In the genomic region with DNA sequence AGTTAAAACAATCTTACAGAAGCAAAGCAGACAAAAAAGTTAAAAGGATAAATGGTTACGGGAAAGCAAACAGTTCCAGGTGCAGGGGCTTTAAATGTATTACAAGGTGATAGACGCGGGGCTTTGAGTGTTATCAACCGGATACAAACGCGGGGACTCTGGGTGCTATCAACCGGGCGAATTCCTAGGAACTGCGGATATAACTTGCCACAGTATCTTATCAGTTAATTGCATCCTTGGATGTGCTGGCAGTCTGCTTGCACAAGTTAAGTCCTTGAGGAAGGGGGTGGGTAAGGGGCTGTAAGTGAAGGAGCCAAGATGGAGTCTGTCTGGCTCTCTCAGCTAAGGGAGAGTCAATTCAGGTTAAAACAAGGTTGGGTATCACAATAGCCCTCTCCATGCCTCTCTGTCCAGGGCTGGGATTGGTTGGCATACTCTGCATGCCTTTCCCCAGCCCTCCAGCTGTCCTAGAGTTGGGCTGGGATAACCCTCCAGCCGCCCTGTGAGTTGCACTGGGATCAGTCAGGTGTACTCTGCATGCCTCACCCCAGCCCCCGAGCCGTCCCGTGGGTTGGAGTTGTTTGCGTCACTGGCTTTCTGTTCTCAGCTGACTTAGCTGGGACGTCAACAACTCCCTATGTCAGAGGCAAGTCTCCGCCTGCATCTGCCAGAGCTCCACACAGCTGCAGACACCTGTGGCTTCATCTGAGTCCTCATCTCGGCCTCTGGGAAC, we compare ENCODE assay signal across 1 cellular context.
TF ChIP-seq lines count a peak whose summit lies in the region.

No MANE protein-coding gene starts in this region.

TF ChIP-seq in K562, 482 proteins besides CTCF, POLR2A, EP300 and RAD21 (continued from another document and continues in another):
- TF ChIP-seq MCM3 (IDR thresholded peaks at IDR 0.05): no peak
- peak; percentile 100 for TF ChIP-seq ZNF583 (CRISPR knock-in tag; IDR thresholded peaks at IDR 0.05)
- TF ChIP-seq ATF1 (CRISPR knock-in tag; IDR thresholded peaks at IDR 0.05): no peak
- peak; percentile 97 for TF ChIP-seq ATF1 (tag; IDR thresholded peaks at IDR 0.05)
- TF ChIP-seq MAFK (IDR thresholded peaks at IDR 0.05; ENCODE audit: low read length): no peak
- TF ChIP-seq FOXP1 (CRISPR knock-in tag; IDR thresholded peaks at IDR 0.05): no peak
- TF ChIP-seq, protein P1, sequence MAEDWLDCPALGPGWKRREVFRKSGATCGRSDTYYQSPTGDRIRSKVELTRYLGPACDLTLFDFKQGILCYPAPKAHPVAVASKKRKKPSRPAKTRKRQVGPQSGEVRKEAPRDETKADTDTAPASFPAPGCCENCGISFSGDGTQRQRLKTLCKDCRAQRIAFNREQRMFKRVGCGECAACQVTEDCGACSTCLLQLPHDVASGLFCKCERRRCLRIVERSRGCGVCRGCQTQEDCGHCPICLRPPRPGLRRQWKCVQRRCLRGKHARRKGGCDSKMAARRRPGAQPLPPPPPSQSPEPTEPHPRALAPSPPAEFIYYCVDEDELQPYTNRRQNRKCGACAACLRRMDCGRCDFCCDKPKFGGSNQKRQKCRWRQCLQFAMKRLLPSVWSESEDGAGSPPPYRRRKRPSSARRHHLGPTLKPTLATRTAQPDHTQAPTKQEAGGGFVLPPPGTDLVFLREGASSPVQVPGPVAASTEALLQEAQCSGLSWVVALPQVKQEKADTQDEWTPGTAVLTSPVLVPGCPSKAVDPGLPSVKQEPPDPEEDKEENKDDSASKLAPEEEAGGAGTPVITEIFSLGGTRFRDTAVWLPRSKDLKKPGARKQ (CRISPR knock-in tag; IDR thresholded peaks at IDR 0.05): peak; percentile 97
- TF ChIP-seq BACH1 (tag; IDR thresholded peaks at IDR 0.05): peak; percentile 97
- TF ChIP-seq, protein P2, sequence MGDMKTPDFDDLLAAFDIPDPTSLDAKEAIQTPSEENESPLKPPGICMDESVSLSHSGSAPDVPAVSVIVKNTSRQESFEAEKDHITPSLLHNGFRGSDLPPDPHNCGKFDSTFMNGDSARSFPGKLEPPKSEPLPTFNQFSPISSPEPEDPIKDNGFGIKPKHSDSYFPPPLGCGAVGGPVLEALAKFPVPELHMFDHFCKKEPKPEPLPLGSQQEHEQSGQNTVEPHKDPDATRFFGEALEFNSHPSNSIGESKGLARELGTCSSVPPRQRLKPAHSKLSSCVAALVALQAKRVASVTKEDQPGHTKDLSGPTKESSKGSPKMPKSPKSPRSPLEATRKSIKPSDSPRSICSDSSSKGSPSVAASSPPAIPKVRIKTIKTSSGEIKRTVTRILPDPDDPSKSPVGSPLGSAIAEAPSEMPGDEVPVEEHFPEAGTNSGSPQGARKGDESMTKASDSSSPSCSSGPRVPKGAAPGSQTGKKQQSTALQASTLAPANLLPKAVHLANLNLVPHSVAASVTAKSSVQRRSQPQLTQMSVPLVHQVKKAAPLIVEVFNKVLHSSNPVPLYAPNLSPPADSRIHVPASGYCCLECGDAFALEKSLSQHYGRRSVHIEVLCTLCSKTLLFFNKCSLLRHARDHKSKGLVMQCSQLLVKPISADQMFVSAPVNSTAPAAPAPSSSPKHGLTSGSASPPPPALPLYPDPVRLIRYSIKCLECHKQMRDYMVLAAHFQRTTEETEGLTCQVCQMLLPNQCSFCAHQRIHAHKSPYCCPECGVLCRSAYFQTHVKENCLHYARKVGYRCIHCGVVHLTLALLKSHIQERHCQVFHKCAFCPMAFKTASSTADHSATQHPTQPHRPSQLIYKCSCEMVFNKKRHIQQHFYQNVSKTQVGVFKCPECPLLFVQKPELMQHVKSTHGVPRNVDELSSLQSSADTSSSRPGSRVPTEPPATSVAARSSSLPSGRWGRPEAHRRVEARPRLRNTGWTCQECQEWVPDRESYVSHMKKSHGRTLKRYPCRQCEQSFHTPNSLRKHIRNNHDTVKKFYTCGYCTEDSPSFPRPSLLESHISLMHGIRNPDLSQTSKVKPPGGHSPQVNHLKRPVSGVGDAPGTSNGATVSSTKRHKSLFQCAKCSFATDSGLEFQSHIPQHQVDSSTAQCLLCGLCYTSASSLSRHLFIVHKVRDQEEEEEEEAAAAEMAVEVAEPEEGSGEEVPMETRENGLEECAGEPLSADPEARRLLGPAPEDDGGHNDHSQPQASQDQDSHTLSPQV (IDR thresholded peaks at IDR 0.05): peak; percentile 100
- peak; percentile 95 for TF ChIP-seq POLR2H (tag; IDR thresholded peaks at IDR 0.05; ENCODE audit: low read depth)
- TF ChIP-seq ZKSCAN3 (CRISPR knock-in tag; IDR thresholded peaks at IDR 0.05): peak; percentile 98
- peak; percentile 73 for TF ChIP-seq NFE2L1 (tag; IDR thresholded peaks at IDR 0.05; ENCODE audit: borderline replicate concordance, low read depth)
- no peak for TF ChIP-seq SP1 (CRISPR knock-in tag; IDR thresholded peaks at IDR 0.05)
- TF ChIP-seq BCL6 (CRISPR knock-in tag; IDR thresholded peaks at IDR 0.05): peak; percentile 99
- peak; percentile 97 for TF ChIP-seq CBFA2T2 (conservative IDR thresholded peaks at IDR 0.05)
- no peak for TF ChIP-seq U2AF2 (optimal IDR thresholded peaks at IDR 0.05; ENCODE audit: low read depth, low read length)
- peak; percentile 58; the same call in 1 of the 2 replicates for TF ChIP-seq GATA2 (CRISPR knock-in tag; IDR thresholded peaks at IDR 0.05)
- TF ChIP-seq, protein P3, sequence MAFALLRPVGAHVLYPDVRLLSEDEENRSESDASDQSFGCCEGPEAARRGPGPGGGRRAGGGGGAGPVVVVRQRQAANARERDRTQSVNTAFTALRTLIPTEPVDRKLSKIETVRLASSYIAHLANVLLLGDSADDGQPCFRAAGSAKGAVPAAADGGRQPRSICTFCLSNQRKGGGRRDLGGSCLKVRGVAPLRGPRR (CRISPR knock-in tag; IDR thresholded peaks at IDR 0.05): peak; percentile 100
- TF ChIP-seq TBL1XR1 (IDR thresholded peaks at IDR 0.05; ENCODE audit: low read length in 2 of 2): peak in 1 of 2 experiments; percentile 88; a peak in 2 of 4 replicates
- peak; percentile 87 for TF ChIP-seq CREB1 (IDR thresholded peaks at IDR 0.05)
- peak; percentile 88 for TF ChIP-seq CREB1 (CRISPR knock-in tag; IDR thresholded peaks at IDR 0.05)
- peak; percentile 98 for TF ChIP-seq TAF7 (tag; IDR thresholded peaks at IDR 0.05)
- TF ChIP-seq, protein P4, sequence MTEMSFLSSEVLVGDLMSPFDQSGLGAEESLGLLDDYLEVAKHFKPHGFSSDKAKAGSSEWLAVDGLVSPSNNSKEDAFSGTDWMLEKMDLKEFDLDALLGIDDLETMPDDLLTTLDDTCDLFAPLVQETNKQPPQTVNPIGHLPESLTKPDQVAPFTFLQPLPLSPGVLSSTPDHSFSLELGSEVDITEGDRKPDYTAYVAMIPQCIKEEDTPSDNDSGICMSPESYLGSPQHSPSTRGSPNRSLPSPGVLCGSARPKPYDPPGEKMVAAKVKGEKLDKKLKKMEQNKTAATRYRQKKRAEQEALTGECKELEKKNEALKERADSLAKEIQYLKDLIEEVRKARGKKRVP (CRISPR knock-in tag; IDR thresholded peaks at IDR 0.05): peak; percentile 98
- TF ChIP-seq, protein P5, sequence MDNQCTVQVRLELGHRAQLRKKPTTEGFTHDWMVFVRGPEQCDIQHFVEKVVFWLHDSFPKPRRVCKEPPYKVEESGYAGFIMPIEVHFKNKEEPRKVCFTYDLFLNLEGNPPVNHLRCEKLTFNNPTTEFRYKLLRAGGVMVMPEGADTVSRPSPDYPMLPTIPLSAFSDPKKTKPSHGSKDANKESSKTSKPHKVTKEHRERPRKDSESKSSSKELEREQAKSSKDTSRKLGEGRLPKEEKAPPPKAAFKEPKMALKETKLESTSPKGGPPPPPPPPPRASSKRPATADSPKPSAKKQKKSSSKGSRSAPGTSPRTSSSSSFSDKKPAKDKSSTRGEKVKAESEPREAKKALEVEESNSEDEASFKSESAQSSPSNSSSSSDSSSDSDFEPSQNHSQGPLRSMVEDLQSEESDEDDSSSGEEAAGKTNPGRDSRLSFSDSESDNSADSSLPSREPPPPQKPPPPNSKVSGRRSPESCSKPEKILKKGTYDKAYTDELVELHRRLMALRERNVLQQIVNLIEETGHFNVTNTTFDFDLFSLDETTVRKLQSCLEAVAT (IDR thresholded peaks at IDR 0.05): no peak; a peak in 1 of 4 replicates
- no peak for TF ChIP-seq KAT8 (IDR thresholded peaks at IDR 0.05; ENCODE audit: low read depth)
- no peak for TF ChIP-seq MEF2A (IDR thresholded peaks at IDR 0.05; ENCODE audit: control insufficient read depth, low read depth, low read length)
- TF ChIP-seq, protein P6, sequence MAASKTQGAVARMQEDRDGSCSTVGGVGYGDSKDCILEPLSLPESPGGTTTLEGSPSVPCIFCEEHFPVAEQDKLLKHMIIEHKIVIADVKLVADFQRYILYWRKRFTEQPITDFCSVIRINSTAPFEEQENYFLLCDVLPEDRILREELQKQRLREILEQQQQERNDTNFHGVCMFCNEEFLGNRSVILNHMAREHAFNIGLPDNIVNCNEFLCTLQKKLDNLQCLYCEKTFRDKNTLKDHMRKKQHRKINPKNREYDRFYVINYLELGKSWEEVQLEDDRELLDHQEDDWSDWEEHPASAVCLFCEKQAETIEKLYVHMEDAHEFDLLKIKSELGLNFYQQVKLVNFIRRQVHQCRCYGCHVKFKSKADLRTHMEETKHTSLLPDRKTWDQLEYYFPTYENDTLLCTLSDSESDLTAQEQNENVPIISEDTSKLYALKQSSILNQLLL (CRISPR knock-in tag; IDR thresholded peaks at IDR 0.05; ENCODE audit: borderline replicate concordance): no peak
- peak; percentile 32; the same call in 1 of the 2 replicates for TF ChIP-seq ILF3 (IDR thresholded peaks at IDR 0.05; ENCODE audit: borderline replicate concordance)
- peak; percentile 62; the same call in 1 of the 2 replicates for TF ChIP-seq ZBTB7A (IDR thresholded peaks at IDR 0.05; ENCODE audit: borderline replicate concordance, control insufficient read depth, low read depth, low read length)
- peak; percentile 52 for TF ChIP-seq NEUROD1 (IDR thresholded peaks at IDR 0.05; ENCODE audit: borderline replicate concordance, low read depth, low read length, partially characterized antibody)
- TF ChIP-seq, protein P7, sequence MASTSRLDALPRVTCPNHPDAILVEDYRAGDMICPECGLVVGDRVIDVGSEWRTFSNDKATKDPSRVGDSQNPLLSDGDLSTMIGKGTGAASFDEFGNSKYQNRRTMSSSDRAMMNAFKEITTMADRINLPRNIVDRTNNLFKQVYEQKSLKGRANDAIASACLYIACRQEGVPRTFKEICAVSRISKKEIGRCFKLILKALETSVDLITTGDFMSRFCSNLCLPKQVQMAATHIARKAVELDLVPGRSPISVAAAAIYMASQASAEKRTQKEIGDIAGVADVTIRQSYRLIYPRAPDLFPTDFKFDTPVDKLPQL (IDR thresholded peaks at IDR 0.05; ENCODE audit: extremely low read depth, insufficient read length): no peak
- TF ChIP-seq, protein P8, sequence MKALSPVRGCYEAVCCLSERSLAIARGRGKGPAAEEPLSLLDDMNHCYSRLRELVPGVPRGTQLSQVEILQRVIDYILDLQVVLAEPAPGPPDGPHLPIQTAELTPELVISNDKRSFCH (CRISPR knock-in tag; IDR thresholded peaks at IDR 0.05): peak; percentile 97
- TF ChIP-seq, protein P8 (tag; IDR thresholded peaks at IDR 0.05): peak; percentile 100
- peak; percentile 66; the same call in 1 of the 2 replicates for TF ChIP-seq MTA1 (IDR thresholded peaks at IDR 0.05; ENCODE audit: borderline replicate concordance)
- peak; percentile 96 for TF ChIP-seq ESRRB (CRISPR knock-in tag; IDR thresholded peaks at IDR 0.05; ENCODE audit: borderline replicate concordance)
- peak; percentile 83 for TF ChIP-seq ZNF23 (CRISPR knock-in tag; IDR thresholded peaks at IDR 0.05)
- TF ChIP-seq POLR3G (IDR thresholded peaks at IDR 0.05; ENCODE audit: extremely low read depth, insufficient read length, insufficient replicate concordance): no peak
- no peak for TF ChIP-seq RBM17 (IDR thresholded peaks at IDR 0.05; ENCODE audit: borderline replicate concordance, low read depth, low read length)
- peak; percentile 100 for TF ChIP-seq DMBX1 (CRISPR knock-in tag; IDR thresholded peaks at IDR 0.05; ENCODE audit: borderline replicate concordance)
- TF ChIP-seq, protein P9, sequence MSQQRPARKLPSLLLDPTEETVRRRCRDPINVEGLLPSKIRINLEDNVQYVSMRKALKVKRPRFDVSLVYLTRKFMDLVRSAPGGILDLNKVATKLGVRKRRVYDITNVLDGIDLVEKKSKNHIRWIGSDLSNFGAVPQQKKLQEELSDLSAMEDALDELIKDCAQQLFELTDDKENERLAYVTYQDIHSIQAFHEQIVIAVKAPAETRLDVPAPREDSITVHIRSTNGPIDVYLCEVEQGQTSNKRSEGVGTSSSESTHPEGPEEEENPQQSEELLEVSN (IDR thresholded peaks at IDR 0.05; ENCODE audit: borderline replicate concordance in 1 of 2, extremely low read depth in 1 of 2, insufficient read depth in 1 of 2, insufficient read length in 1 of 2, low read depth in 1 of 2, low read length in 1 of 2, poor library complexity in 1 of 2, severe bottlenecking in 1 of 2): no peak
- peak; percentile 24 for TF ChIP-seq KDM5B (IDR thresholded peaks at IDR 0.05; ENCODE audit: insufficient replicate concordance, low read depth, low read length)
- TF ChIP-seq SMARCA4 (IDR thresholded peaks at IDR 0.05): peak; percentile 94
